Comparison of ENCODE assay signal across 8 cellular contexts in the genomic region with DNA sequence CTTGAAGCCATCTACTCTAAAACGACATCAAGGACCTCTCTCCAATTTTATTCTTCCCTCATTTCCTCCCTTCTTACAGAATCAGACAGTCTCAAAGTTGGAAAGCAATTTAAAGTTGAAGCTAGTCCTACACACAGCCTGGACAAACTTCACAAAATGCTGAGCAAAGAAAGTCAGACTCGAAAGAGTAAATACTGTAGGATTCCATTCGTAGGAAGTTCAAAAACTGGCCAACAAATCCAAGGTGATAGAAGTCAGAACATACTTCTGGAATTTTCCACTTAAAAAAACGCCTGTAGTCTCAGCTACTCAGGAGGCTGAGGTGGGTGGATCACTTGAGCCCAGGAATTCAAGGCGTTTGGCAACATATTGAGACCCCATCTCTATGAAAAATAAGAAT. TPM values are rescaled to one million over a fixed set of nuclear protein-coding genes. Genes with fewer than 3 reads are reported as not detected.
"Had no signal": no experiment of that assay in that cellular context is flagged by ENCODE, and none has a peak within 500 bp of the region (broad histone marks: within the 10 kb centered on the region; RNA-seq: fewer than 3 reads in every experiment).

No MANE protein-coding gene starts in this region.

- H3K4me3 Mint-ChIP-seq: GM23338, H9, IgD-negative memory B cell had no signal

- ATAC-seq: GM23338 had no signal

- H3K4me1 Mint-ChIP-seq: GM23338 had no signal

- H2AFZ ChIP-seq: GM23338 had no signal

- DNase-seq: H9, HCEC 1CT, KG1 had no signal

- H3K9me3 Mint-ChIP-seq: GM23338, H9, IgD-negative memory B cell had no signal

- H3K4me2 ChIP-seq: GM23338 had no signal

- H3K4me3 ChIP-seq: GM23338 had no signal

- FAIRE-seq: H1, H54, HTR-8/SVneo had no signal

- H3K27ac Mint-ChIP-seq: GM23338, H9 had no signal

RNA-seq across cellular contexts. Expression of a gene that starts 59.6 kb away (rescaled TPM):
- total RNA-seq: H1 had no signal
